1 cellular context compared by ENCODE assay signal in the genomic region with DNA sequence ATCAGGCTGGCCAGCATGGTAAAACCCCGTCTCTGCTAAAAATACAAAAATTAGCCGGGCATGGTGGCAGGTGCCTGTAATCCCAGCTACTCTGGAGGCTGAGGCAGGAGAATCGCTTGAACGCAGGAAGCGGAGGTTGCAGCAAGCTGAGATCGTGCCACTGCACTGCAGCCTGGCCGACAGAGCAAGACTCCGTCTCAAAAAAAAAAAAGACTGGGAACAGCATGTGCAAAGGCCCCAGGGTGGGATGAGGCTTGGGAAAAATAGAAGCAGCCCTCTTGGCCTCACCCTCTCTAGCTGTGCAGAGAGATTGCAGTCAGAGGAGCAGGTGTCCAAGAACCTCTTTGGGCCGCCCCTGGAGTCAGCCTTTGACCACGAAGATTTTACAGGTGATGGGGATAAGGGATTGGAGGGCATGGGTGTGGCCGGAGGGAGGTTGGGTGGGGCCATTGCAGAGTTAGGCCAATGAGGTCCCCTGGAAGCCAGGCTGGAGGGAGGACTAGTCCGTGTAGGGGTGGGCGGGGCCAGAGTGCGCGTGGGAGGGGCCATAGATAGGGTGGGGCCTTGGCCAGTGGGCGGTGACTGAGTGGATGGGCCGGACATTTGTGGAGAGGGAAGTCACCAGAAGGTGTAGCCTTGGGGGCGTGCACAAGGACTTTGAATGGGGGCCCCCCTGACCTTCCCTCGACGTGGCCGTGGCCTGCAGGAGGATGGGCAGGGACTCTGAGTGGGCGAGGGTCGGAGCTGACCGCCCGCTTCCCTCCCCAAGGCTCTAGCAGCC.
TF ChIP-seq lines count a peak whose summit lies in the region.

No MANE protein-coding gene starts in this region.

TF ChIP-seq in HepG2, 621 proteins besides CTCF, POLR2A, EP300 and RAD21:
- 0 out of 2 replicates have a peak, but pooled peaks have one; percentile 7 for TF ChIP-seq SP5 (CRISPR knock-in tag; IDR thresholded peaks at IDR 0.05; ENCODE audit: borderline replicate concordance, low read depth)
- TF ChIP-seq SP1 (IDR thresholded peaks at IDR 0.05): no peak
- TF ChIP-seq SP1 (CRISPR knock-in tag; IDR thresholded peaks at IDR 0.05): 0 out of 2 replicates have a peak, but pooled peaks have one; percentile 17
- TF ChIP-seq TEAD3 (CRISPR knock-in tag; optimal IDR thresholded peaks at IDR 0.05; ENCODE audit: borderline replicate concordance): no peak
- TF ChIP-seq ZNF24 (IDR thresholded peaks at IDR 0.05): no peak
